Comparison of ENCODE assay signal across 1 cellular context in genomic region chr4:144633215-144633614, GRCh38.
TF ChIP-seq lines count a peak whose summit lies in the region.

No MANE protein-coding gene starts in this region.

TF ChIP-seq in GM23338, 12 proteins besides CTCF, POLR2A, EP300 and RAD21 (continued from another document):
- no peak for TF ChIP-seq ZNF462 (CRISPR knock-in tag; IDR thresholded peaks at IDR 0.05)
- TF ChIP-seq POLR2AphosphoS5 (IDR thresholded peaks at IDR 0.05; ENCODE audit: low read depth): no peak
- TF ChIP-seq REST (IDR thresholded peaks at IDR 0.05; ENCODE audit: unreplicated experiment): no peak
- no peak for TF ChIP-seq JUNB (IDR thresholded peaks at IDR 0.05; ENCODE audit: unreplicated experiment)
- TF ChIP-seq ZNF331 (CRISPR knock-in tag; IDR thresholded peaks at IDR 0.05; ENCODE audit: low read depth): no peak
- TF ChIP-seq CREB1 (CRISPR knock-in tag; IDR thresholded peaks at IDR 0.05; ENCODE audit: low read depth): no peak
- no peak for TF ChIP-seq EZH2phosphoT487 (IDR thresholded peaks at IDR 0.05; ENCODE audit: unreplicated experiment)
- TF ChIP-seq ETS1 (IDR thresholded peaks at IDR 0.05): no peak
- no peak for TF ChIP-seq EZH2 (IDR thresholded peaks at IDR 0.05; ENCODE audit: low read depth, unreplicated experiment)
- TF ChIP-seq NANOG (IDR thresholded peaks at IDR 0.05; ENCODE audit: borderline replicate concordance): no peak
